ENCODE assay signal across 10 cellular contexts in the genomic region with DNA sequence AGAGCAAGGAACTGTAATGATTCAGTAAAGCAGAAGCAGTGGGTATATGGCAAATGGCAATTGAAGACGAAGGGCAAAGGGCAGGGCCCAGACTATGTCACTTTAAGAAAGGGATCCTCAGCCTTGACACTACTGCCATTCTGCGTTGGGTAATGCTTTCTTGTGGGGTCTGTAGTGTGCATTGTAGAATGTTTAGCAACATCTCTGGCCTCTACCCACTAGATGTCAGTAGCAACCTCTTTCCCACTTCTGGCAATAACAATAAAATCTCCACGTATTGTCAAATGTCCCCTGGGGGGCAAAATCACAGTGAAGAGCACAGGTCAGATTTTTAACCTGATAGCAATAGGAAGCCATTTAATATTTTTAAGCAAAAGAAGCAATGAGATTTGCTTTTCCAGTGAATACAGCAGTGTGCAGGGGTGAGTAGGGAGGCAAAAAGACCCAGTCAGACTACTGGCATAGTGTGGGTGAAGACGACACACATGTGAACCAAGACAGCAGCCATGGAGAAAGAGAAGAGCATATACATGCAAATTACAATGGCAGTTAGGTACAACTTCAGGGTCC.
DNase-seq lines count a peak whose midpoint lies in the region; ATAC-seq and TF ChIP-seq lines count a peak whose summit lies in the region.
"Had no signal": no experiment of that assay in that cellular context is flagged by ENCODE, and none has a peak within 500 bp of the region (broad histone marks: within the 10 kb centered on the region; RNA-seq: fewer than 3 reads in every experiment).

No MANE protein-coding gene starts in this region.

- H3K9me3 ChIP-seq in MM.1S (replicated peaks; ENCODE audit: insufficient read depth, low read length): no peaks in the 10 kb centered on the region

- H3F3A ChIP-seq in MM.1S (ENCODE audit: insufficient read depth, low read length): no peaks in the 10 kb centered on the region

- 0 out of 2 replicates have a peak, but pooled peaks cover 7% of the 10 kb centered on the region for H3K4me1 ChIP-seq in MM.1S (ENCODE audit: low read length)

- no peak overlapping the region for H3K4me2 ChIP-seq in MM.1S (ENCODE audit: low read depth, low read length)

- H3K9me2 ChIP-seq in MM.1S (replicated peaks; ENCODE audit: insufficient read depth, low read length): no peaks in the 10 kb centered on the region

- TF ChIP-seq CTCF in MM.1S (IDR thresholded peaks at IDR 0.05; ENCODE audit: low read length) (peak; percentile 21), nephron (IDR thresholded peaks at IDR 0.05; ENCODE audit: unreplicated experiment in 3 of 3) (peak; percentile 37 to 57 (median 38)), lower leg skin (IDR thresholded peaks at IDR 0.05) (no peak)

- H3K36me3 ChIP-seq in MM.1S (replicated peaks; ENCODE audit: insufficient read depth, low read length): no peaks in the 10 kb centered on the region

- no peak overlapping the region for H3K27ac ChIP-seq in MM.1S (ENCODE audit: low read length)

- no peak overlapping the region for H2AFZ ChIP-seq in MM.1S (ENCODE audit: low read length)

- H3K4me1 Mint-ChIP-seq in nephron: peaks cover 5% of the 10 kb centered on the region

- TF ChIP-seq POLR2A in lower leg skin (IDR thresholded peaks at IDR 0.05): no peak

- H3K27me3 Mint-ChIP-seq in nephron (ENCODE audit: low read depth): no peaks in the 10 kb centered on the region
- H3K27me3 Mint-ChIP-seq: activated naive CD8-positive, alpha-beta T cell had no signal

- H3K79me2 ChIP-seq in MM.1S (ENCODE audit: low read length): no peaks in the 10 kb centered on the region

- no peak overlapping the region for H3K9ac ChIP-seq in MM.1S (ENCODE audit: low read length)

- peak overlapping the region in 1 of 3 experiments; percentile 18 for H3K27ac Mint-ChIP-seq in nephron
- H3K27ac Mint-ChIP-seq: activated naive CD8-positive, alpha-beta T cell had no signal

- H3K27me3 ChIP-seq in MM.1S (replicated peaks; ENCODE audit: insufficient read depth, low read length): no peaks in the 10 kb centered on the region

- WGBS in lower leg skin, 2 donors: 62 to 73% methylated on average over 4 of the region's 4 CpGs

- no peaks in the 10 kb centered on the region for H3K9me3 Mint-ChIP-seq in nephron

- no peak for ATAC-seq in GM21367 (IDR thresholded peaks at IDR 0.05; ENCODE audit: unreplicated experiment)

- intact Hi-C loops in lower leg skin (cut with DNase I; ENCODE audit: low total_unique reads): no loop called here

- H3K4me3 Mint-ChIP-seq in nephron: no peak overlapping the region
- H3K4me3 Mint-ChIP-seq: activated naive CD8-positive, alpha-beta T cell had no signal

- peaks cover 20% of the 10 kb centered on the region for H3K36me3 Mint-ChIP-seq in nephron (ENCODE audit: low read depth)

- no peaks in the 10 kb centered on the region for H4K20me1 ChIP-seq in MM.1S (ENCODE audit: insufficient read depth, low read length)

- DNase-seq in ELR (ENCODE audit: low read depth): peak; percentile 59
- DNase-seq in MM.1S: no peak
- DNase-seq in cerebellar cortex (ENCODE audit: low spot score): peak; percentile 39
- no peak for DNase-seq in activated CD4-positive, CD25-positive, alpha-beta regulatory T cell treated with anti-CD3 and anti-CD28 coated beads, Interleukin-2, amount 50 U/mL, for 72 hours
- no peak for DNase-seq in lower leg skin (ENCODE audit: low spot score in 2 of 2)
- no peak for DNase-seq in HK-2 (ENCODE audit: unreplicated experiment)

- H3K4me3 ChIP-seq in MM.1S (ENCODE audit: low read length) (no peak overlapping the region), lower leg skin (ENCODE audit: low read depth, poor library complexity, severe bottlenecking) (no peak overlapping the region)
- H3K4me3 ChIP-seq: skin epidermis had no signal

Comparison
In these comparisons a context has a peak if more than half of its experiments do, and no peak if none do; other contexts are left out.
1. DNase-seq: peak in ELR (single experiment) and cerebellar cortex (single experiment); none in MM.1S (single experiment), activated CD4-positive, CD25-positive, alpha-beta regulatory T cell treated with anti-CD3 and anti-CD28 coated beads, Interleukin-2, amount 50 U/mL, for 72 hours (single experiment), lower leg skin (0 of 2) and HK-2 (single experiment).
2. CTCF ChIP-seq: peak in MM.1S (single experiment) and nephron (3 of 3); none in lower leg skin (0 of 3).